Comparison of ENCODE assay signal across 8 cellular contexts in the genomic region with DNA sequence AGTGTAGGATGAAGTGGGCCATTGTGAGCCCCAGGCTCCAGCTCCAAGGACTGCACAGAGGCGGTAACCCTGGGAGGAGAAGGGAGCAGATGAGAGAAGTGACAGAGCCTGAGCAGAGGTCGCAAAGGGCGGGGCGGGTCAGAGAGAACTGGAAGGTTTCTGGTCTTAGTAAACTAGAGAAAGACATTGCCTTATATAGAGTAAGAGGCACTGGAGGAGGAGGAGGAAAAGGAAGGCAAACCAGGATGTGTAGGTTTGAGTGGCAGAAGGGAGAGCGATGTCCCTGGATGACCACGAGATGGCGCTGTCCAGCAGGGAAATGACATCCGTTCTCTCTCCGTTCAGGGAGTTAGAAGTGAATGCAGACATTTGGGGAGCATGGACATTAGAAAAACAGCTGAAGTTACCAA. TPM values are rescaled to one million over a fixed set of nuclear protein-coding genes. Genes with fewer than 3 reads are reported as not detected.
DNase-seq lines count a peak whose midpoint lies in the region; ATAC-seq and TF ChIP-seq lines count a peak whose summit lies in the region.

No MANE protein-coding gene starts in this region.

- BruUV-seq in HCT116 (replicated peaks; lab: Mats Ljungman, UMichigan), result no TSS peak

- no peak for TF ChIP-seq POLR2A in HCT116 (IDR thresholded peaks at IDR 0.05; ENCODE audit: borderline replicate concordance, extremely low read depth, insufficient read depth, insufficient read length)

- no peak overlapping the region for H3K4me2 ChIP-seq in HCT116 (ENCODE audit: low read length)

- ATAC-seq in HCT116, result peak; percentile 98
- no peak for ATAC-seq in HG03108 (IDR thresholded peaks at IDR 0.05; ENCODE audit: unreplicated experiment)

- no peak overlapping the region for H3K9ac ChIP-seq in HCT116 (ENCODE audit: low read length)
- H3K9ac ChIP-seq in adipocyte (ENCODE audit: low read length), result no peak overlapping the region

- TF ChIP-seq CTCF in GM10266 (IDR thresholded peaks at IDR 0.05; ENCODE audit: control insufficient read depth, insufficient read depth, low read depth, missing control alignments) (peak; percentile 97), HCT116 (IDR thresholded peaks at IDR 0.05 in 2 of 3, conservative IDR thresholded peaks at IDR 0.05 in 1 of 3; ENCODE audit: borderline replicate concordance in 1 of 3, insufficient read depth in 1 of 3, low read depth in 2 of 3, low read length in 2 of 3) (peak; percentile 78 to 88 (median 83)), left ventricle myocardium inferior (IDR thresholded peaks at IDR 0.05; ENCODE audit: borderline replicate concordance) (peak; percentile 81)

- intact Hi-C loops in HCT116 (cut with micrococcal nuclease) (loop anchor here (1.0 to 5.0 kb wide), 4 partner anchors 61 to 832 kb away; no protein-coding TSS in a partner anchor), left ventricle myocardium inferior (cut with micrococcal nuclease) (loop anchor here (10.0 kb wide), 1 partner anchor 60 kb away; no protein-coding TSS in a partner anchor)

- H3K27ac ChIP-seq in HCT116 (ENCODE audit: low read depth, low read length) (no peak overlapping the region), left ventricle myocardium inferior (replicated peaks) (peak overlapping the region; percentile 35)

- no peaks in the 10 kb centered on the region for H3K27me3 ChIP-seq in HCT116 (ENCODE audit: insufficient read depth, low read length)
- H3K27me3 ChIP-seq in adipocyte (replicated peaks; ENCODE audit: control insufficient read depth, insufficient read depth, low read length), result no peaks in the 10 kb centered on the region
- H3K27me3 ChIP-seq in left ventricle myocardium inferior (ENCODE audit: low read depth), result no peaks in the 10 kb centered on the region

- H3K36me3 ChIP-seq in HCT116 (ENCODE audit: control insufficient read depth in 1 of 2, insufficient read depth in 2 of 2, low read length in 2 of 2) (no peaks in the 10 kb centered on the region), adipocyte (ENCODE audit: control insufficient read depth, insufficient read depth, low read length, severe bottlenecking) (peaks cover 20% of the 10 kb centered on the region), left ventricle myocardium inferior (peaks cover 12% of the 10 kb centered on the region)

- H3K9me2 ChIP-seq in HCT116 (ENCODE audit: insufficient read depth), result no peaks in the 10 kb centered on the region

- H3K4me3 ChIP-seq in HCT116 (replicated peaks in 1 of 2; ENCODE audit: low read depth in 1 of 2, low read length in 2 of 2), result no peak overlapping the region
- no peak overlapping the region for H3K4me3 ChIP-seq in adipocyte (ENCODE audit: low read length)
- no peak overlapping the region for H3K4me3 ChIP-seq in left ventricle myocardium inferior

- TF ChIP-seq RAD21 in HCT116 (IDR thresholded peaks at IDR 0.05; ENCODE audit: low read depth), result peak; percentile 93

- H3K4me1 ChIP-seq in HCT116 (ENCODE audit: control insufficient read depth in 1 of 2, insufficient read depth in 2 of 2, low read length in 2 of 2) (peaks cover 2 to 8% of the 10 kb centered on the region in 2 experiments; a peak in 2 of 4 replicates), adipocyte (ENCODE audit: control insufficient read depth, insufficient read depth, low read length) (peaks cover 13% of the 10 kb centered on the region), left ventricle myocardium inferior (peaks cover 9% of the 10 kb centered on the region)

- H3K9me3 ChIP-seq in HCT116 (ENCODE audit: control insufficient read depth in 1 of 2, insufficient read depth in 1 of 2, low read depth in 1 of 2, low read length in 2 of 2) (no peaks in the 10 kb centered on the region), adipocyte (ENCODE audit: control insufficient read depth, low read length) (peaks cover 14% of the 10 kb centered on the region), left ventricle myocardium inferior (replicated peaks) (peaks cover 13% of the 10 kb centered on the region)

- H3K79me2 ChIP-seq in HCT116 (ENCODE audit: insufficient read depth, low read length), result no peaks in the 10 kb centered on the region

- CTCF ChIA-PET in HCT116 (lab: Charles Lee), result interaction anchor here (0.7 to 2.5 kb wide), 14 partner anchors 9 to 169 kb away, joined by 3 to 67 read pairs (median 3); no protein-coding TSS in a partner anchor

- DNase-seq in GM10266 (ENCODE audit: extremely low spot score), result peak; percentile 68
- peak; percentile 79 for DNase-seq in HCT116 (ENCODE audit: low read depth, low spot score)
- DNase-seq in MV-4-11 (lab: John Stamatoyannopoulos, UW), result peak; percentile 85
- peak; percentile 81 for DNase-seq in SW480 (ENCODE audit: low spot score)
- peak; percentile 91 for DNase-seq in adipocyte (ENCODE audit: low read depth)
- peak; percentile 42 for DNase-seq in left ventricle myocardium inferior
- peak; percentile 77 for DNase-seq in retina

- POLR2A ChIA-PET in HCT116 (lab: Charles Lee), result no interaction called here

- H2AFZ ChIP-seq in HCT116 (ENCODE audit: low read depth, low read length, poor library complexity, severe bottlenecking), result peak overlapping the region; percentile 44

- RAD21 ChIA-PET in HCT116 (lab: Charles Lee; ENCODE audit: low non-redundant PET in 1 of 2, low total read pairs in 2 of 2, uncharacterized antibody in 2 of 2, unreplicated experiment in 2 of 2), result interaction anchor here (0.6 to 1.7 kb wide), 8 partner anchors 9 to 510 kb away, joined by 3 to 13 read pairs (median 6); no protein-coding TSS in a partner anchor

- no peaks in the 10 kb centered on the region for H4K20me1 ChIP-seq in HCT116 (ENCODE audit: insufficient read depth)

TF ChIP-seq in HCT116, 20 proteins besides CTCF, POLR2A, EP300 and RAD21:
- no peak for TF ChIP-seq EZH2 (IDR thresholded peaks at IDR 0.05)
- TF ChIP-seq SRF (IDR thresholded peaks at IDR 0.05; ENCODE audit: low read depth), result peak; percentile 44; the same call in 1 of the 2 replicates

RNA-seq across cellular contexts. Expression of a gene that starts 49.0 kb away (rescaled TPM):
- 4.0 TPM for total RNA-seq in HCT116 (2021; ENCODE audit: unreplicated experiment)
- polyA plus RNA-seq in HCT116 (2012), result 4.3 and 5.3 TPM in 2 replicates
- total RNA-seq in left ventricle myocardium inferior, result 2.5 TPM
